23 cellular contexts compared by ENCODE assay signal in the genomic region with DNA sequence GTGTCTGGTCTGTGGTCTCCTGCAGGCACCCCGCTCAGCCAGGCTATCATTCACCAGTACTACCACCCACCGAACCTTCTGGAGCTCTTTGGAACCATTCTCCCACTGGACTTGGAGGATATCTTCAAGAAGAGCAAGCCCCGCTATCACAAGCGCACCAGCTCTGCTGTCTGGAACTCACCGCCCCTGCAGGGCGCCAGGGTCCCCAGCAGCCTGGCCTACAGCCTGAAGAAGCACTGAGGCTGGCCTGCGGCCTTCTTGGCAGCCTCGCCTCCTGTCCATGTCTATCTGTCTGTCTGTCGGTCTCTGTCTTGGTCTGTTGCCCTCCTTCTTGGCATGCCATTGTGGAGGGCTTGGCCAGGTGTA. TPM values are rescaled to one million over a fixed set of nuclear protein-coding genes. Genes with fewer than 3 reads are reported as not detected.
DNase-seq lines count a peak whose midpoint lies in the region; ATAC-seq and TF ChIP-seq lines count a peak whose summit lies in the region.
"Had no signal": no experiment of that assay in that cellular context is flagged by ENCODE, and none has a peak within 500 bp of the region (broad histone marks: within the 10 kb centered on the region; RNA-seq: fewer than 3 reads in every experiment).

No MANE protein-coding gene starts in this region.

- H3K4me3 Mint-ChIP-seq in activated T-cell treated with anti-CD3 and anti-CD28 coated beads, Interleukin-2, amount 50 U/mL, for 24 hours: no peak overlapping the region
- no peak overlapping the region for H3K4me3 Mint-ChIP-seq in activated T-cell treated with anti-CD3 and anti-CD28 coated beads, Interleukin-2, amount 50 U/mL, for 4 hours
- no peak overlapping the region for H3K4me3 Mint-ChIP-seq in activated CD4-positive, alpha-beta memory T cell treated with anti-CD3 and anti-CD28 coated beads for 36 hours
- H3K4me3 Mint-ChIP-seq: B cell, CD14-positive monocyte, IgD-negative memory B cell had no signal

- peaks cover 72% of the 10 kb centered on the region for H3K36me3 Mint-ChIP-seq in activated T-cell treated with anti-CD3 and anti-CD28 coated beads, Interleukin-2, amount 50 U/mL, for 24 hours (ENCODE audit: low read depth)
- H3K36me3 Mint-ChIP-seq in activated T-cell treated with anti-CD3 and anti-CD28 coated beads, Interleukin-2, amount 50 U/mL, for 4 hours (ENCODE audit: insufficient read depth): peaks cover 36% of the 10 kb centered on the region
- peaks cover 39% of the 10 kb centered on the region for H3K36me3 Mint-ChIP-seq in activated CD4-positive, alpha-beta memory T cell treated with anti-CD3 and anti-CD28 coated beads for 36 hours

- POLR2A ChIA-PET in activated CD4-positive, alpha-beta memory T cell treated with anti-CD3 and anti-CD28 coated beads for 36 hours (lab: Charles Lee): no interaction called here

- H3K27me3 Mint-ChIP-seq in activated T-cell treated with anti-CD3 and anti-CD28 coated beads, Interleukin-2, amount 50 U/mL, for 24 hours: no peaks in the 10 kb centered on the region
- no peaks in the 10 kb centered on the region for H3K27me3 Mint-ChIP-seq in activated T-cell treated with anti-CD3 and anti-CD28 coated beads, Interleukin-2, amount 50 U/mL, for 4 hours (ENCODE audit: low read depth)
- no peaks in the 10 kb centered on the region for H3K27me3 Mint-ChIP-seq in activated CD4-positive, alpha-beta memory T cell treated with anti-CD3 and anti-CD28 coated beads for 36 hours
- H3K27me3 Mint-ChIP-seq: B cell, IgD-negative memory B cell had no signal

- no peaks in the 10 kb centered on the region for H3K9me3 Mint-ChIP-seq in activated T-cell treated with anti-CD3 and anti-CD28 coated beads, Interleukin-2, amount 50 U/mL, for 24 hours
- H3K9me3 Mint-ChIP-seq in activated T-cell treated with anti-CD3 and anti-CD28 coated beads, Interleukin-2, amount 50 U/mL, for 4 hours: no peaks in the 10 kb centered on the region
- H3K9me3 Mint-ChIP-seq in activated CD4-positive, alpha-beta memory T cell treated with anti-CD3 and anti-CD28 coated beads for 36 hours: no peaks in the 10 kb centered on the region
- H3K9me3 Mint-ChIP-seq: CD14-positive monocyte, IgD-negative memory B cell had no signal

- TF ChIP-seq CTCF in upper lobe of right lung (IDR thresholded peaks at IDR 0.05) (no peak), brain microvascular endothelial cell (IDR thresholded peaks at IDR 0.05; ENCODE audit: low read depth, low read length, missing control alignments) (no peak)

- ATAC-seq in activated T-cell treated with anti-CD3 and anti-CD28 coated beads, Interleukin-2, amount 50 U/mL, for 4 hours: no peak
- ATAC-seq in upper lobe of right lung: no peak
- ATAC-seq: A549, HCT116, Panc1 had no signal

- no peaks in the 10 kb centered on the region for H3K4me1 ChIP-seq in upper lobe of right lung
- H3K4me1 ChIP-seq: A549, SJCRH30 had no signal

- in situ Hi-C loops in brain microvascular endothelial cell (cut with HindIII; ENCODE audit: low pct_ligation_motif_present, low sequenced_read_pairs): no loop called here

- H3K9me3 ChIP-seq in upper lobe of right lung: no peaks in the 10 kb centered on the region
- H3K9me3 ChIP-seq: A549, SJCRH30 had no signal

- H3K27me3 ChIP-seq in upper lobe of right lung (no peaks in the 10 kb centered on the region), brain microvascular endothelial cell (replicated peaks) (no peaks in the 10 kb centered on the region)
- H3K27me3 ChIP-seq: SJCRH30 had no signal

- intact Hi-C loops in activated CD4-positive, alpha-beta memory T cell treated with anti-CD3 and anti-CD28 coated beads for 36 hours (cut with micrococcal nuclease): no loop called here
- intact Hi-C loops in upper lobe of right lung (cut with DNase I): no loop called here

- CTCF ChIA-PET in activated CD4-positive, alpha-beta memory T cell treated with anti-CD3 and anti-CD28 coated beads for 36 hours (lab: Charles Lee): no interaction called here

- peak; percentile 24 for DNase-seq in activated T-cell treated with anti-CD3 and anti-CD28 coated beads, Interleukin-2, amount 50 U/mL, for 24 hours
- no peak for DNase-seq in activated T-cell treated with anti-CD3 and anti-CD28 coated beads, Interleukin-2, amount 50 U/mL, for 4 hours
- DNase-seq in activated CD4-positive, alpha-beta memory T cell treated with anti-CD3 and anti-CD28 coated beads for 36 hours: peak; percentile 3
- peak; percentile 78 for DNase-seq in mesenteric fat pad (ENCODE audit: low spot score)
- DNase-seq in upper lobe of right lung: peak; percentile 52
- no peak for DNase-seq in superior temporal gyrus (ENCODE audit: extremely low spot score)
- DNase-seq in brain microvascular endothelial cell: no peak
- DNase-seq: MV-4-11; NCI-H1105 treated with DMSO at 0.1 percent for 48 hours; NCI-H2081; NCI-H2171; NCI-H345; NCI-H524; NCI-H774; NK-92 treated with Interleukin-12 subunit alpha and Interleukin-12 subunit beta, amount 100 ng/mL, for 24 hours; SJCRH30 had no signal

- H3K4me3 ChIP-seq in upper lobe of right lung (no peak overlapping the region), brain microvascular endothelial cell (ENCODE audit: low read depth, low read length) (no peak overlapping the region)
- H3K4me3 ChIP-seq: A549, SJCRH30 had no signal

- H3K36me3 ChIP-seq in upper lobe of right lung (peaks cover 52% of the 10 kb centered on the region), brain microvascular endothelial cell (replicated peaks) (peaks cover 20% of the 10 kb centered on the region)

- H3K27ac ChIP-seq in upper lobe of right lung: no peak overlapping the region
- H3K27ac ChIP-seq in brain microvascular endothelial cell: no peak overlapping the region
- H3K27ac ChIP-seq: A549, SJCRH30 had no signal

- H3K4me1 Mint-ChIP-seq in activated T-cell treated with anti-CD3 and anti-CD28 coated beads, Interleukin-2, amount 50 U/mL, for 24 hours (ENCODE audit: low read depth): no peaks in the 10 kb centered on the region
- H3K4me1 Mint-ChIP-seq in activated T-cell treated with anti-CD3 and anti-CD28 coated beads, Interleukin-2, amount 50 U/mL, for 4 hours (ENCODE audit: low read depth): no peaks in the 10 kb centered on the region
- H3K4me1 Mint-ChIP-seq in activated CD4-positive, alpha-beta memory T cell treated with anti-CD3 and anti-CD28 coated beads for 36 hours (ENCODE audit: low read depth): no peaks in the 10 kb centered on the region
- H3K4me1 Mint-ChIP-seq: B cell had no signal

- H3K27ac Mint-ChIP-seq in activated T-cell treated with anti-CD3 and anti-CD28 coated beads, Interleukin-2, amount 50 U/mL, for 24 hours: no peak overlapping the region
- no peak overlapping the region for H3K27ac Mint-ChIP-seq in activated CD4-positive, alpha-beta memory T cell treated with anti-CD3 and anti-CD28 coated beads for 36 hours
- H3K27ac Mint-ChIP-seq: B cell had no signal

RNA-seq across cellular contexts. Expression of a gene that starts 27.9 kb away (rescaled TPM):
- 10 to 100 TPM; 29.9 to 36.3 (median 32.8) TPM for total RNA-seq in activated T-cell treated with anti-CD3 and anti-CD28 coated beads, Interleukin-2, amount 50 U/mL, for 4 hours
- 100 to 1,000 TPM; 128 to 133 TPM for total RNA-seq in activated CD4-positive, alpha-beta memory T cell treated with anti-CD3 and anti-CD28 coated beads for 36 hours
- 14.7 TPM for total RNA-seq in mesenteric fat pad
- total RNA-seq in upper lobe of right lung: 19.5 TPM

RNA-seq across cellular contexts. Expression of a gene that starts 38.3 kb away (rescaled TPM):
- not detected for total RNA-seq in activated T-cell treated with anti-CD3 and anti-CD28 coated beads, Interleukin-2, amount 50 U/mL, for 4 hours
- total RNA-seq in activated CD4-positive, alpha-beta memory T cell treated with anti-CD3 and anti-CD28 coated beads for 36 hours: not detected
- total RNA-seq in mesenteric fat pad (not detected), upper lobe of right lung (not detected)
- total RNA-seq: B cell, H1, SJCRH30 had no signal

RNA-seq across cellular contexts. Expression of a gene that starts 56.8 kb away (rescaled TPM):
- not detected for total RNA-seq in activated T-cell treated with anti-CD3 and anti-CD28 coated beads, Interleukin-2, amount 50 U/mL, for 4 hours
- not detected for total RNA-seq in activated CD4-positive, alpha-beta memory T cell treated with anti-CD3 and anti-CD28 coated beads for 36 hours
- total RNA-seq in mesenteric fat pad (not detected), upper lobe of right lung (not detected)
- total RNA-seq: B cell, H1, SJCRH30 had no signal

Comparison
In these comparisons a context has a peak if more than half of its experiments do, and no peak if none do; other contexts are left out.
1. DNase-seq: peak in activated T-cell treated with anti-CD3 and anti-CD28 coated beads, Interleukin-2, amount 50 U/mL, for 24 hours (single experiment), activated CD4-positive, alpha-beta memory T cell treated with anti-CD3 and anti-CD28 coated beads for 36 hours (single experiment), mesenteric fat pad (single experiment) and upper lobe of right lung (single experiment); none in activated T-cell treated with anti-CD3 and anti-CD28 coated beads, Interleukin-2, amount 50 U/mL, for 4 hours (single experiment), superior temporal gyrus (single experiment) and brain microvascular endothelial cell (single experiment).